ENCODE assay signal across 17 cellular contexts in the genomic region with DNA sequence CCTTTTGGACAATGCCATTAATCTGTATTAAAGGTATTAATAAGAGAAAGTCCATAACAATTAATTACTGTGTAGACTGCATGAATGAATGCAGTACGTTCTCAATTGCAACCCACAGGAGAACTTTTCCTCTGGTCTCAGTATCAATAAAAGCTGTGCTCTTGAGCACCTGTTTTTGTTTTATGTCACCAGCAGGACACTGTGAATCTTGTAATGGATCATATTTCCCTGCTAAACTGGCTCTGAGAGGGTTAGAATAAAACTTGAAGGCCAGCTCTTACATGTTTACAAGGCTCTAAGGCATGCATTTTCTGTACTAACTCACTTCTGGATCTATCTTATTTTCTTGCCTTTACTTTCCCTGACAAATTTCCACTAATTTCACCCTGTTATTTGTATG.
A peak's percentile ranks its signal among the peaks of the same experiment; 100 is the strongest.
DNase-seq lines count a peak whose midpoint lies in the region; TF ChIP-seq lines count a peak whose summit lies in the region.
"Had no signal": no experiment of that assay in that cellular context is flagged by ENCODE, and none has a peak within 500 bp of the region (broad histone marks: within the 10 kb centered on the region; RNA-seq: fewer than 3 reads in every experiment).

No MANE protein-coding gene starts in this region.

- CTCF ChIA-PET in GM10248 (lab: Yijun Ruan, JAX), result interaction anchor here (2.0 kb wide), 1 partner anchor 13 kb away, joined by 4 read pairs; no protein-coding TSS in a partner anchor

- POLR2A ChIA-PET in GM10248 (lab: Yijun Ruan, JAX), result no interaction called here

- no peak for TF ChIP-seq CTCF in GM10248 (IDR thresholded peaks at IDR 0.05; ENCODE audit: control extremely low read depth, extremely low read depth, low read depth, missing control alignments)

- peak; percentile 12 for DNase-seq in DMS53 (lab: John Stamatoyannopoulos, UW)
- no peak for DNase-seq in DMS53 treated with DMSO at 0.1 percent for 48 hours (lab: John Stamatoyannopoulos, UW; ENCODE audit: unreplicated experiment)
- peak; percentile 26 for DNase-seq in NCI-H748 (lab: John Stamatoyannopoulos, UW; ENCODE audit: unreplicated experiment)
- no peak for DNase-seq in NCI-H748 treated with DMSO at 0.1 percent for 48 hours (lab: John Stamatoyannopoulos, UW)
- peak; percentile 73 for DNase-seq in myocyte (ENCODE audit: low read depth)
- no peak for DNase-seq in GM19240 (ENCODE audit: insufficient read length, low spot score)
- DNase-seq in GM10248 (ENCODE audit: extremely low spot score), result no peak
- no peak for DNase-seq in SIG-M5 (lab: John Stamatoyannopoulos, UW)
- DNase-seq: 8988T; CD4-positive, alpha-beta memory T cell; H7; IMR-90; MV-4-11; NCI-H1436; NCI-H2081; NCI-H226; NCI-H526 treated with DMSO at 0.1 percent for 48 hours had no signal

Comparison
In these comparisons a context has a peak if more than half of its experiments do, and no peak if none do; other contexts are left out.
1. DNase-seq: peak in DMS53 (single experiment), NCI-H748 (single experiment) and myocyte (single experiment); none in DMS53 treated with DMSO at 0.1 percent for 48 hours (single experiment), NCI-H748 treated with DMSO at 0.1 percent for 48 hours (single experiment), GM19240 (single experiment), GM10248 (single experiment) and SIG-M5 (single experiment).